Comparison of ENCODE assay signal across 17 cellular contexts in genomic region chr16:47110939-47111338, GRCh38. TPM values are rescaled to one million over a fixed set of nuclear protein-coding genes. Genes with fewer than 3 reads are reported as not detected.
A peak's percentile ranks its signal among the peaks of the same experiment; 100 is the strongest.
DNase-seq lines count a peak whose midpoint lies in the region; ATAC-seq lines count a peak whose summit lies in the region.
"Had no signal": no experiment of that assay in that cellular context is flagged by ENCODE, and none has a peak within 500 bp of the region (broad histone marks: within the 10 kb centered on the region; RNA-seq: fewer than 3 reads in every experiment).

No MANE protein-coding gene starts in this region.

- no peak overlapping the region for H3K4me3 Mint-ChIP-seq in T-helper 17 cell
- H3K4me3 Mint-ChIP-seq: activated naive CD4-positive, alpha-beta T cell treated with anti-CD3 and anti-CD28 coated beads, Interleukin-2, amount 10 ng/mL, durations not matched to agents 7 days and 5 days; CD4-positive, alpha-beta memory T cell; naive B cell; T-cell had no signal

- H3K27ac Mint-ChIP-seq in T-helper 17 cell, result no peak overlapping the region
- H3K27ac Mint-ChIP-seq: activated naive CD4-positive, alpha-beta T cell treated with anti-CD3 and anti-CD28 coated beads, Interleukin-2, amount 10 ng/mL, durations not matched to agents 7 days and 5 days; CD4-positive, alpha-beta memory T cell; naive B cell; T-cell had no signal

- ATAC-seq in T-helper 17 cell, result no peak
- ATAC-seq: body of pancreas, left ventricle myocardium superior, psoas muscle, T-cell had no signal

- no peaks in the 10 kb centered on the region for H3K27me3 Mint-ChIP-seq in T-helper 17 cell
- H3K27me3 Mint-ChIP-seq: activated naive CD4-positive, alpha-beta T cell treated with anti-CD3 and anti-CD28 coated beads, Interleukin-2, amount 10 ng/mL, durations not matched to agents 7 days and 5 days; CD4-positive, alpha-beta memory T cell; naive B cell; T-cell had no signal

- H3K9me3 ChIP-seq in T-helper 17 cell (ENCODE audit: control insufficient read depth, low read length, poor library complexity, severe bottlenecking), result no peaks in the 10 kb centered on the region
- H3K9me3 ChIP-seq: body of pancreas, psoas muscle had no signal

- peaks cover 6% of the 10 kb centered on the region for H3K4me1 Mint-ChIP-seq in T-helper 17 cell
- H3K4me1 Mint-ChIP-seq: naive B cell had no signal

- DNase-seq in DMS53 (lab: John Stamatoyannopoulos, UW), result peak; percentile 26
- DNase-seq in DMS53 treated with DMSO at 0.1 percent for 48 hours (lab: John Stamatoyannopoulos, UW; ENCODE audit: unreplicated experiment), result no peak
- DNase-seq in HPDE6-E6E7 (ENCODE audit: extremely low spot score), result peak; percentile 6
- peak; percentile 5 for DNase-seq in SW480 (ENCODE audit: low spot score)
- peak; percentile 31 for DNase-seq in iPS-NIHi11 (ENCODE audit: low spot score)
- DNase-seq in T-helper 17 cell, result no peak
- DNase-seq in activated CD8-positive, alpha-beta memory T cell treated with anti-CD3 and anti-CD28 coated beads for 24 hours, result no peak
- no peak for DNase-seq in GM19240 (ENCODE audit: insufficient read length, low spot score)
- DNase-seq: activated naive CD4-positive, alpha-beta T cell treated with anti-CD3 and anti-CD28 coated beads, Interleukin-2, amount 10 ng/mL, durations not matched to agents 7 days and 5 days; body of pancreas; CD4-positive, alpha-beta memory T cell; dermis blood vessel endothelial cell; left ventricle myocardium superior; naive B cell; NCI-H1048; psoas muscle; T-cell had no signal

- H3K36me3 Mint-ChIP-seq in T-helper 17 cell (ENCODE audit: low read depth), result no peaks in the 10 kb centered on the region
- H3K36me3 Mint-ChIP-seq: activated naive CD4-positive, alpha-beta T cell treated with anti-CD3 and anti-CD28 coated beads, Interleukin-2, amount 10 ng/mL, durations not matched to agents 7 days and 5 days; T-cell had no signal

RNA-seq across cellular contexts. Expression of gene NETO2, which starts 32.8 kb away (rescaled TPM):
- total RNA-seq in T-helper 17 cell, result 1 to 10 TPM; 5.3 to 5.8 TPM

Comparison
In these comparisons a context has a peak if more than half of its experiments do, and no peak if none do; other contexts are left out.
1. DNase-seq: peak in DMS53 (single experiment), HPDE6-E6E7 (single experiment), SW480 (single experiment) and iPS-NIHi11 (single experiment); none in DMS53 treated with DMSO at 0.1 percent for 48 hours (single experiment), T-helper 17 cell (0 of 3), activated CD8-positive, alpha-beta memory T cell treated with anti-CD3 and anti-CD28 coated beads for 24 hours (single experiment) and GM19240 (single experiment).